ENCODE assay signal across 15 cellular contexts in genomic region chr17:72561266-72561665, GRCh38.
DNase-seq lines count a peak whose midpoint lies in the region; TF ChIP-seq lines count a peak whose summit lies in the region.
"Had no signal": no experiment of that assay in that cellular context is flagged by ENCODE, and none has a peak within 500 bp of the region (broad histone marks: within the 10 kb centered on the region; RNA-seq: fewer than 3 reads in every experiment).

No MANE protein-coding gene starts in this region.

- no peak overlapping the region for H2AFZ ChIP-seq in hepatocyte

- POLR2A ChIA-PET in A673 (lab: Charles Lee; ENCODE audit: low non-redundant PET) (no interaction called here), RWPE1 (lab: Yijun Ruan, JAX; ENCODE audit: low non-redundant PET) (no interaction called here)

- WGBS in hepatocyte (ENCODE audit: low lambda C conversion rate, missing lambda C conversion rate): 72% methylated on average over 5 of the region's 5 CpGs
- 65% methylated on average over 5 of the region's 5 CpGs; no CpG with 5 or more reads in 1 of the 2 donors for whole genome bisulfite sequencing in transverse colon (ENCODE audit: low coverage in 1 of 2), 2 donors

- H3K4me3 ChIP-seq in A673 (ENCODE audit: low read depth, low read length, poor library complexity, severe bottlenecking) (no peak overlapping the region), hepatocyte (no peak overlapping the region), transverse colon (no peak overlapping the region)
- H3K4me3 ChIP-seq: SK-N-MC had no signal

- TF ChIP-seq EP300 in transverse colon (IDR thresholded peaks at IDR 0.05; ENCODE audit: low read depth): no peak

- TF ChIP-seq POLR2A in transverse colon (IDR thresholded peaks at IDR 0.05): no peak

- H3K36me3 ChIP-seq in A673 (ENCODE audit: insufficient read depth, low read length, poor library complexity, severe bottlenecking) (no peaks in the 10 kb centered on the region), hepatocyte (replicated peaks; ENCODE audit: insufficient read depth, low read depth) (no peaks in the 10 kb centered on the region), transverse colon (no peaks in the 10 kb centered on the region)
- H3K36me3 ChIP-seq: BE2C had no signal

- H4K20me1 ChIP-seq in hepatocyte (ENCODE audit: insufficient read depth, poor library complexity, severe bottlenecking): peaks cover 11% of the 10 kb centered on the region

- H3K27ac Mint-ChIP-seq in endothelial cell (ENCODE audit: unreplicated experiment): no peak overlapping the region
- H3K27ac Mint-ChIP-seq: CD4-positive, alpha-beta T cell had no signal

- TF ChIP-seq CTCF in A673 (conservative IDR thresholded peaks at IDR 0.05; ENCODE audit: low read depth, low read length) (0 out of 2 replicates have a peak, but pooled peaks have one; percentile 3), RWPE1 (conservative IDR thresholded peaks at IDR 0.05; ENCODE audit: low read depth) (no peak), hepatocyte (IDR thresholded peaks at IDR 0.05; ENCODE audit: poor library complexity) (no peak), transverse colon (IDR thresholded peaks at IDR 0.05) (no peak), endothelial cell (IDR thresholded peaks at IDR 0.05; ENCODE audit: unreplicated experiment) (no peak)

- no peak overlapping the region for H3K4me3 Mint-ChIP-seq in endothelial cell (ENCODE audit: unreplicated experiment)
- H3K4me3 Mint-ChIP-seq: CD4-positive, alpha-beta T cell had no signal

- no TSS peak for BruUV-seq in A673 (replicated peaks; lab: Mats Ljungman, UMichigan)

- H3K9me3 Mint-ChIP-seq in endothelial cell (ENCODE audit: unreplicated experiment): no peaks in the 10 kb centered on the region
- H3K9me3 Mint-ChIP-seq: CD4-positive, alpha-beta T cell had no signal

- no peaks in the 10 kb centered on the region for H3K9me3 ChIP-seq in A673 (ENCODE audit: low read depth, low read length, poor library complexity, severe bottlenecking)
- no peaks in the 10 kb centered on the region for H3K9me3 ChIP-seq in hepatocyte (ENCODE audit: low read depth)
- H3K9me3 ChIP-seq in transverse colon: no peaks in the 10 kb centered on the region
- H3K9me3 ChIP-seq: BE2C had no signal

- H3K36me3 Mint-ChIP-seq in endothelial cell (ENCODE audit: low read depth, unreplicated experiment): no peaks in the 10 kb centered on the region

- H3K79me2 ChIP-seq in hepatocyte: peaks cover 71% of the 10 kb centered on the region

- H3K9me2 ChIP-seq in hepatocyte (replicated peaks; ENCODE audit: insufficient read depth): no peaks in the 10 kb centered on the region

- H3K27me3 Mint-ChIP-seq in endothelial cell (ENCODE audit: unreplicated experiment): peaks cover 4% of the 10 kb centered on the region
- H3K27me3 Mint-ChIP-seq: CD4-positive, alpha-beta T cell had no signal

- CTCF ChIA-PET in A673 (lab: Charles Lee): interaction anchor here (0.5 to 0.8 kb wide), 3 partner anchors 20 to 1067 kb away, joined by 3 read pairs; no protein-coding TSS in a partner anchor
- CTCF ChIA-PET in RWPE1 (lab: Yijun Ruan, JAX): interaction anchor here (1.0 to 4.9 kb wide), 4 partner anchors 19 to 636 kb away, joined by 3 to 74 read pairs (median 6); no protein-coding TSS in a partner anchor

- H3K4me1 ChIP-seq in A673 (ENCODE audit: insufficient read depth, low read length, poor library complexity, severe bottlenecking) (no peaks in the 10 kb centered on the region), hepatocyte (ENCODE audit: insufficient read depth) (peaks cover 3% of the 10 kb centered on the region), transverse colon (peaks cover 0 to 17% (median 10%) of the 10 kb centered on the region in 4 donors)
- H3K4me1 ChIP-seq: BE2C had no signal

- in situ Hi-C loops in transverse colon (cut with MboI; ENCODE audit: low pct_ligation_motif_present in 1 of 4, low pct_unique_long_range_greater_than_20kb in 1 of 4, low sequenced_read_pairs in 3 of 4): loop anchor here (10.0 to 25.0 kb wide), 6 partner anchors 64 to 801 kb away; partner anchors contain the start of genes COG1 (in 3 of the 4) and SSTR2 (in 1 of the 4)

- H3K4me1 Mint-ChIP-seq in endothelial cell (ENCODE audit: unreplicated experiment): no peaks in the 10 kb centered on the region

- H3K27me3 ChIP-seq in A673 (replicated peaks; ENCODE audit: insufficient read depth, low read depth, low read length, poor library complexity) (no peaks in the 10 kb centered on the region), hepatocyte (no peaks in the 10 kb centered on the region), transverse colon (no peaks in the 10 kb centered on the region)
- H3K27me3 ChIP-seq: BE2C had no signal

- H3K27ac ChIP-seq in A673 (ENCODE audit: low read depth, low read length, poor library complexity, severe bottlenecking) (no peak overlapping the region), RWPE1 (peak overlapping the region; percentile 78), hepatocyte (peak overlapping the region; percentile 21), transverse colon (peak overlapping the region; percentile 38 to 75 (median 57))
- H3K27ac ChIP-seq: SK-N-MC had no signal

- no peak for DNase-seq in A673 (ENCODE audit: low spot score)
- DNase-seq in RWPE1 (ENCODE audit: low spot score): no peak
- no peak for DNase-seq in hepatocyte (ENCODE audit: low spot score)
- DNase-seq in transverse colon: no peak
- no peak for DNase-seq in NCI-H1436 treated with DMSO at 0.1 percent for 48 hours (lab: John Stamatoyannopoulos, UW)
- DNase-seq in stimulated activated CD4-positive, alpha-beta T cell treated with anti-CD3 and anti-CD28 coated beads, Interleukin-4, amount 100 ng/mL, for 1 hour: no peak
- no peak for DNase-seq in endothelial cell (ENCODE audit: low spot score)
- DNase-seq: BE2C; CD4-positive, alpha-beta T cell; DND-41; GOT3; Kasumi-1; NCI-H2171 treated with DMSO at 0.1 percent for 48 hours; SW 1271 had no signal

- peak overlapping the region; percentile 28 for H3K4me2 ChIP-seq in hepatocyte

- intact Hi-C loops in A673 (cut with micrococcal nuclease; ENCODE audit: unreplicated experiment): no loop called here
- intact Hi-C loops in transverse colon (cut with DNase I; ENCODE audit: low total_unique reads): no loop called here
